In genomic region chr15:63014578-63014977, GRCh38 we compare ENCODE assay signal across 17 cellular contexts. TPM values are rescaled to one million over a fixed set of nuclear protein-coding genes. Genes with fewer than 3 reads are reported as not detected.
DNase-seq lines count a peak whose midpoint lies in the region; TF ChIP-seq lines count a peak whose summit lies in the region.
"Had no signal": no experiment of that assay in that cellular context is flagged by ENCODE, and none has a peak within 500 bp of the region (broad histone marks: within the 10 kb centered on the region; RNA-seq: fewer than 3 reads in every experiment).

No MANE protein-coding gene starts in this region.

- H2BK120ac ChIP-seq in trophoblast cell (ENCODE audit: insufficient read depth, low read length, poor library complexity): peak overlapping the region; percentile 99

- peak overlapping the region; percentile 94 for H3K14ac ChIP-seq in trophoblast cell (ENCODE audit: low read length)

- TF ChIP-seq CTCF in ascending aorta (IDR thresholded peaks at IDR 0.05): no peak
- TF ChIP-seq CTCF in spleen (IDR thresholded peaks at IDR 0.05 in 8 of 11, conservative IDR thresholded peaks at IDR 0.05 in 3 of 11): no peak

- no peak overlapping the region for H3K4ac ChIP-seq in trophoblast cell (ENCODE audit: low read depth, low read length)

- no peaks in the 10 kb centered on the region for H3K36me3 ChIP-seq in ascending aorta
- no peaks in the 10 kb centered on the region for H3K36me3 ChIP-seq in mesodermal cell (ENCODE audit: control insufficient read depth, insufficient read depth, low read length)
- H3K36me3 ChIP-seq in trophoblast cell (ENCODE audit: control insufficient read depth in 1 of 2, insufficient read depth in 2 of 2, low read length in 2 of 2): no peaks in the 10 kb centered on the region
- H3K36me3 ChIP-seq in spleen: no peaks in the 10 kb centered on the region
- H3K36me3 ChIP-seq in Karpas-422 (ENCODE audit: insufficient read depth, low read length): no peaks in the 10 kb centered on the region
- no peaks in the 10 kb centered on the region for H3K36me3 ChIP-seq in SJCRH30
- H3K36me3 ChIP-seq: SJSA1 had no signal

- H3K23ac ChIP-seq in trophoblast cell (ENCODE audit: low read length): no peak overlapping the region

- H4K12ac ChIP-seq in trophoblast cell (ENCODE audit: low read depth, low read length): no peak overlapping the region

- peaks cover 60% of the 10 kb centered on the region for H3K79me1 ChIP-seq in trophoblast cell (ENCODE audit: low read length)

- H3K9me3 ChIP-seq in ascending aorta (no peaks in the 10 kb centered on the region), mesodermal cell (ENCODE audit: control insufficient read depth, low read length) (peaks cover 13% of the 10 kb centered on the region), trophoblast cell (ENCODE audit: insufficient read depth, low read depth, low read length) (peaks cover 2% of the 10 kb centered on the region), spleen (no peaks in the 10 kb centered on the region), Karpas-422 (ENCODE audit: low read length) (no peaks in the 10 kb centered on the region), SJCRH30 (replicated peaks) (no peaks in the 10 kb centered on the region)
- H3K9me3 ChIP-seq: SJSA1 had no signal

- peak overlapping the region; percentile 90 for H3K18ac ChIP-seq in trophoblast cell (ENCODE audit: low read length)

- H3K27me3 ChIP-seq in ascending aorta: no peaks in the 10 kb centered on the region
- H3K27me3 ChIP-seq in trophoblast cell (ENCODE audit: insufficient read depth, low read length): no peaks in the 10 kb centered on the region
- no peaks in the 10 kb centered on the region for H3K27me3 ChIP-seq in spleen (replicated peaks in 1 of 7)
- H3K27me3 ChIP-seq in Karpas-422 (ENCODE audit: low read length): no peaks in the 10 kb centered on the region
- H3K27me3 ChIP-seq in SJCRH30: no peaks in the 10 kb centered on the region
- H3K27me3 ChIP-seq: SJSA1 had no signal

- 88 to 90% methylated on average over 4 of the region's 4 CpGs for WGBS in mesodermal cell (ENCODE audit: insufficient coverage in 2 of 2), 2 experiments
- no CpG with 5 or more reads among the region's 4 CpGs for WGBS in trophoblast cell (ENCODE audit: extremely low coverage, insufficient coverage, insufficient read length)
- WGBS in spleen, 5 donors: 81 to 85% (median 82%) methylated on average over 4 of the region's 4 CpGs

- no peaks in the 10 kb centered on the region for H3K9me2 ChIP-seq in Karpas-422 (replicated peaks; ENCODE audit: insufficient read depth, low read length)

- H2BK12ac ChIP-seq in trophoblast cell (ENCODE audit: low read length): peak overlapping the region; percentile 95

- H3K4me2 ChIP-seq in trophoblast cell (ENCODE audit: low read length) (no peak overlapping the region), Karpas-422 (ENCODE audit: low read depth, low read length, poor library complexity, severe bottlenecking) (no peak overlapping the region)

- H3K27ac ChIP-seq in ascending aorta (peak overlapping the region; percentile 73 to 74), mesodermal cell (ENCODE audit: low read depth, low read length, severe bottlenecking) (peak overlapping the region; percentile 38), trophoblast cell (ENCODE audit: low read depth, low read length) (peak overlapping the region; percentile 85), spleen (no peak overlapping the region), Karpas-422 (ENCODE audit: low read length) (no peak overlapping the region), SJCRH30 (no peak overlapping the region)
- H3K27ac ChIP-seq: SJSA1 had no signal

- peak overlapping the region; percentile 97 for H4K91ac ChIP-seq in trophoblast cell (ENCODE audit: low read depth, low read length)

- DNase-seq in ELF-1 (ENCODE audit: low read depth, low spot score) (peak; percentile 78), ascending aorta (ENCODE audit: low spot score in 2 of 2) (no peak), trophoblast cell (no peak), spleen (no peak), NCI-H2171 treated with DMSO at 0.1 percent for 48 hours (lab: John Stamatoyannopoulos, UW) (no peak), Karpas-422 (no peak), SJCRH30 (no peak)
- DNase-seq: CD4-positive, CD25-positive, alpha-beta regulatory T cell; KBM-7; NCI-H1092 treated with DMSO at 0.1 percent for 48 hours; NCI-H1436 treated with DMSO at 0.1 percent for 48 hours; NCI-H1930; NCI-H226; NCI-H510A treated with DMSO at 0.1 percent for 48 hours; NCI-H774 had no signal

- TF ChIP-seq POLR2A in spleen (IDR thresholded peaks at IDR 0.05): no peak

- H4K20me1 ChIP-seq in Karpas-422 (ENCODE audit: insufficient read depth, low read depth, low read length): no peaks in the 10 kb centered on the region; the same call in 1 of the 2 replicates

- intact Hi-C loops in ascending aorta (cut with DNase I): no loop called here
- intact Hi-C loops in spleen (cut with DNase I; ENCODE audit: low total_unique reads): no loop called here

- no peak overlapping the region for H2AFZ ChIP-seq in trophoblast cell (ENCODE audit: insufficient read depth, low read length, poor library complexity)
- no peak overlapping the region for H2AFZ ChIP-seq in Karpas-422 (ENCODE audit: low read length)

- no peak overlapping the region for H3K9ac ChIP-seq in trophoblast cell (ENCODE audit: low read length)
- H3K9ac ChIP-seq in Karpas-422 (ENCODE audit: low read length): no peak overlapping the region

- peaks cover 2 to 28% of the 10 kb centered on the region in 2 donors for H3K4me1 ChIP-seq in ascending aorta
- peaks cover 36% of the 10 kb centered on the region for H3K4me1 ChIP-seq in mesodermal cell (ENCODE audit: control insufficient read depth, insufficient read depth, low read length, poor library complexity, severe bottlenecking)
- peaks cover 25 to 37% of the 10 kb centered on the region in 2 experiments for H3K4me1 ChIP-seq in trophoblast cell (ENCODE audit: control insufficient read depth in 1 of 2, insufficient read depth in 2 of 2, low read length in 2 of 2)
- no peaks in the 10 kb centered on the region for H3K4me1 ChIP-seq in spleen
- H3K4me1 ChIP-seq in Karpas-422 (ENCODE audit: low read length): 0 out of 2 replicates have a peak, but pooled peaks cover 5% of the 10 kb centered on the region
- peaks cover 31% of the 10 kb centered on the region for H3K4me1 ChIP-seq in SJCRH30

- H3K79me2 ChIP-seq in trophoblast cell (ENCODE audit: control insufficient read depth, insufficient read depth, low read length, poor library complexity) (peaks cover 9% of the 10 kb centered on the region), Karpas-422 (ENCODE audit: low read length) (no peaks in the 10 kb centered on the region)

- peak overlapping the region; percentile 97 for H2AK5ac ChIP-seq in trophoblast cell (ENCODE audit: low read length)

- H3K4me3 ChIP-seq in ascending aorta: no peak overlapping the region
- H3K4me3 ChIP-seq in mesodermal cell (ENCODE audit: extremely low read depth, insufficient read depth, low read length, poor library complexity, severe bottlenecking): no peak overlapping the region
- H3K4me3 ChIP-seq in trophoblast cell (ENCODE audit: low read depth, low read length): no peak overlapping the region
- no peak overlapping the region for H3K4me3 ChIP-seq in spleen
- no peak overlapping the region for H3K4me3 ChIP-seq in Karpas-422 (ENCODE audit: low read length)
- H3K4me3 ChIP-seq in SJCRH30: no peak overlapping the region
- H3K4me3 ChIP-seq: SJSA1 had no signal

- H2BK5ac ChIP-seq in trophoblast cell (ENCODE audit: low read depth, low read length, poor library complexity): peak overlapping the region; percentile 86

- H4K8ac ChIP-seq in trophoblast cell (ENCODE audit: low read depth, low read length): peak overlapping the region; percentile 43

RNA-seq across cellular contexts. Expression of gene TPM1, which starts 28.0 kb away (rescaled TPM):
- 813 TPM for total RNA-seq in ascending aorta
- 1,311 TPM for polyA plus RNA-seq in mesodermal cell (2013, experiment 1 of 2)
- polyA plus RNA-seq in mesodermal cell (2013, experiment 2 of 2): 1,352 TPM
- 3,520 and 3,660 TPM in 2 replicates for polyA plus RNA-seq in trophoblast cell (2013)
- total RNA-seq in spleen: 100 to 1,000 TPM in 5 of 7 donors, 10 to 100 TPM in 2; 86.5 to 317 (median 126) TPM
- 100 to 1,000 TPM in 1 of 3 donors, 10 to 100 TPM in 2; 70.6 to 141 (median 91.0) TPM for polyA plus RNA-seq in spleen
- 10.1 and 11.5 TPM in 2 replicates for total RNA-seq in Karpas-422 (2014; rRNA removed; shearing (Covaris generic); ENCODE audit: low replicate concordance)
- total RNA-seq in SJCRH30 (2014; rRNA removed; shearing (Covaris generic)): 57.5 and 58.2 TPM in 2 replicates

Comparison
In these comparisons a context has a peak if more than half of its experiments do, and no peak if none do; other contexts are left out.
1. H3K27ac ChIP-seq: peak in ascending aorta (2 of 2), mesodermal cell (single experiment) and trophoblast cell (single experiment); none in spleen (0 of 8), Karpas-422 (single experiment) and SJCRH30 (single experiment).